Comparison of ENCODE assay signal across 17 cellular contexts in the genomic region with DNA sequence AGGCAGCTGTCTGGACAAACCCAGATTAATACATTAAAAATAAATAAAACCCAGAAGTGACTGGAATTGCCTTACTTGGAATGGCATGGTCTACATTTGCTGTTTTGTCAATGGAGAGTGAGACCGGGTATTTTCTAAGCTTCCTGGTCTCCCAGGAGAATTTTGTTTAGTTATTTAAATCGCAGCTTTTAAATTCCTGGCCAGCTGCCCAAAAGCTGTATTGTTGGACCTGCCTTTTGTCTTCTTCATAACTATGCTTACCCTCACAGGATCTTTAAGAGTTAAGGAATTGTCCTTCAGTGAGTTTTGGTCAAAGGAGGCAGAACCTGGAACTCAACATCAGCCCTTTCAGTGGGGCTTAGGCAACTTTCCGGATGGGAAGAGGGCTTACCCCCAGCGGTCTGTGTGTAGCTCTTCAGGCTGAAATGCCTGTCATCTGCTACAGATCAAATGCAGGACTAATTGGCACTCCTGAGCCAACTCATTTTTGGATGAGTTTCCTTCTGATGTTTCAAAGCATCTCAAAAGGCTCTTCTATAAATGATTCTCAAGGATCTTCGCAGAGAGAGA.
DNase-seq lines count a peak whose midpoint lies in the region; ATAC-seq and TF ChIP-seq lines count a peak whose summit lies in the region.
"Had no signal": no experiment of that assay in that cellular context is flagged by ENCODE, and none has a peak within 500 bp of the region (broad histone marks: within the 10 kb centered on the region; RNA-seq: fewer than 3 reads in every experiment).

No MANE protein-coding gene starts in this region.

- TF ChIP-seq CTCF in neural progenitor cell (IDR thresholded peaks at IDR 0.05) = no peak

- H3F3A ChIP-seq in neural progenitor cell (ENCODE audit: low read depth) = peaks cover 25% of the 10 kb centered on the region

- H3K36me3 Mint-ChIP-seq in neural progenitor cell = no peaks in the 10 kb centered on the region

- H3K4me1 Mint-ChIP-seq in neural progenitor cell = peaks cover 29% of the 10 kb centered on the region

- no peak overlapping the region for H3K4me3 ChIP-seq in neural progenitor cell
- H3K4me3 ChIP-seq: thyroid gland had no signal

- H3K4me2 ChIP-seq in neural progenitor cell = peak overlapping the region; percentile 63

- H3K79me2 ChIP-seq in neural progenitor cell (ENCODE audit: low read depth) = no peaks in the 10 kb centered on the region

- no peak overlapping the region for H3K27ac ChIP-seq in neural progenitor cell

- H3K27me3 ChIP-seq in neural progenitor cell = peaks cover 8% of the 10 kb centered on the region
- H3K27me3 ChIP-seq: thyroid gland had no signal

- ATAC-seq in GM18498 (IDR thresholded peaks at IDR 0.05; ENCODE audit: unreplicated experiment) = no peak
- ATAC-seq: sciatic nerve had no signal

- no peaks in the 10 kb centered on the region for H3K27me3 Mint-ChIP-seq in neural progenitor cell (ENCODE audit: insufficient read depth, low read depth)

- H3K9ac ChIP-seq in neural progenitor cell = no peak overlapping the region

- peaks cover 28% of the 10 kb centered on the region for H3K4me1 ChIP-seq in neural progenitor cell

- H3K27ac Mint-ChIP-seq in neural progenitor cell = no peak overlapping the region
- H3K27ac Mint-ChIP-seq: T-helper 2 cell treated with Interferon-gamma antibody and Interleukin-4, amounts not matched to agents 5 μg/mL and 100 μg/mL, for 36 hours had no signal

- no peaks in the 10 kb centered on the region for H3K9me3 ChIP-seq in neural progenitor cell (ENCODE audit: low read depth)
- H3K9me3 ChIP-seq: thyroid gland had no signal

- H2AFZ ChIP-seq in neural progenitor cell (replicated peaks) = no peak overlapping the region

- peak overlapping the region; percentile 27 for H3K4me3 Mint-ChIP-seq in neural progenitor cell
- H3K4me3 Mint-ChIP-seq: T-helper 2 cell treated with Interferon-gamma antibody and Interleukin-4, amounts not matched to agents 5 μg/mL and 100 μg/mL, for 36 hours had no signal

- DNase-seq in NCI-H2081 (lab: John Stamatoyannopoulos, UW) = peak; percentile 2 to 34
- no peak for DNase-seq in NCI-H2081 treated with DMSO at 0.1 percent for 48 hours (lab: John Stamatoyannopoulos, UW)
- peak; percentile 38 for DNase-seq in NCI-H2171 (lab: John Stamatoyannopoulos, UW)
- peak; percentile 23 for DNase-seq in astrocyte of the hippocampus (ENCODE audit: low read depth, low spot score)
- peak; percentile 74 for DNase-seq in neural progenitor cell (ENCODE audit: low spot score)
- no peak for DNase-seq in NCI-H2029 (lab: John Stamatoyannopoulos, UW)
- no peak for DNase-seq in NCI-H2196 treated with DMSO at 0.1 percent for 48 hours (lab: John Stamatoyannopoulos, UW; ENCODE audit: unreplicated experiment)
- DNase-seq: activated CD4-positive, alpha-beta T cell treated with anti-CD3 and anti-CD28 coated beads for 48 hours; kidney glomerular epithelial cell; midbrain; occipital lobe; Right ventricle myocardium superior; stimulated activated CD4-positive, alpha-beta T cell treated with anti-CD3 and anti-CD28 coated beads, Interleukin-4, amount 100 ng/mL, for 4 hours; thyroid gland had no signal

- H4K20me1 ChIP-seq in neural progenitor cell (ENCODE audit: low read depth) = no peaks in the 10 kb centered on the region

- H3K9me3 Mint-ChIP-seq in neural progenitor cell = peaks cover 2% of the 10 kb centered on the region
- H3K9me3 Mint-ChIP-seq: T-helper 2 cell treated with Interferon-gamma antibody and Interleukin-4, amounts not matched to agents 5 μg/mL and 100 μg/mL, for 36 hours had no signal

- no peaks in the 10 kb centered on the region for H3K36me3 ChIP-seq in neural progenitor cell
- H3K36me3 ChIP-seq: thyroid gland had no signal

Comparison
In these comparisons a context has a peak if more than half of its experiments do, and no peak if none do; other contexts are left out.
1. DNase-seq: peak in NCI-H2081 (2 of 2), NCI-H2171 (single experiment), astrocyte of the hippocampus (single experiment) and neural progenitor cell (single experiment); none in NCI-H2081 treated with DMSO at 0.1 percent for 48 hours (single experiment), NCI-H2029 (single experiment) and NCI-H2196 treated with DMSO at 0.1 percent for 48 hours (single experiment).